In genomic region chr3:146854523-146854922, GRCh38 we compare ENCODE assay signal across 3 cellular contexts.
TF ChIP-seq lines count a peak whose summit lies in the region.

No MANE protein-coding gene starts in this region.

TF ChIP-seq in HepG2, 621 proteins besides CTCF, POLR2A, EP300 and RAD21 (continued from another document):
- TF ChIP-seq ZNF773 (CRISPR knock-in tag; IDR thresholded peaks at IDR 0.05; ENCODE audit: borderline replicate concordance) = no peak
- TF ChIP-seq NFKB2 (CRISPR knock-in tag; IDR thresholded peaks at IDR 0.05; ENCODE audit: borderline replicate concordance) = no peak
- no peak for TF ChIP-seq BCL6 (CRISPR knock-in tag; IDR thresholded peaks at IDR 0.05)

TF ChIP-seq in GM23338, 12 proteins besides CTCF, POLR2A, EP300 and RAD21 (continued from another document):
- TF ChIP-seq REST (IDR thresholded peaks at IDR 0.05; ENCODE audit: unreplicated experiment) (no peak), ZNF114 (CRISPR knock-in tag; IDR thresholded peaks at IDR 0.05) (no peak), EZH2 (IDR thresholded peaks at IDR 0.05; ENCODE audit: low read depth, unreplicated experiment) (no peak), POLR2AphosphoS5 (IDR thresholded peaks at IDR 0.05; ENCODE audit: low read depth) (no peak), NANOG (IDR thresholded peaks at IDR 0.05; ENCODE audit: borderline replicate concordance) (no peak), JUNB (IDR thresholded peaks at IDR 0.05; ENCODE audit: unreplicated experiment) (no peak), CREB1 (CRISPR knock-in tag; IDR thresholded peaks at IDR 0.05; ENCODE audit: low read depth) (no peak)
- TF ChIP-seq, protein P1, sequence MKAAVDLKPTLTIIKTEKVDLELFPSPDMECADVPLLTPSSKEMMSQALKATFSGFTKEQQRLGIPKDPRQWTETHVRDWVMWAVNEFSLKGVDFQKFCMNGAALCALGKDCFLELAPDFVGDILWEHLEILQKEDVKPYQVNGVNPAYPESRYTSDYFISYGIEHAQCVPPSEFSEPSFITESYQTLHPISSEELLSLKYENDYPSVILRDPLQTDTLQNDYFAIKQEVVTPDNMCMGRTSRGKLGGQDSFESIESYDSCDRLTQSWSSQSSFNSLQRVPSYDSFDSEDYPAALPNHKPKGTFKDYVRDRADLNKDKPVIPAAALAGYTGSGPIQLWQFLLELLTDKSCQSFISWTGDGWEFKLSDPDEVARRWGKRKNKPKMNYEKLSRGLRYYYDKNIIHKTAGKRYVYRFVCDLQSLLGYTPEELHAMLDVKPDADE (IDR thresholded peaks at IDR 0.05) = no peak
- TF ChIP-seq, protein P2, sequence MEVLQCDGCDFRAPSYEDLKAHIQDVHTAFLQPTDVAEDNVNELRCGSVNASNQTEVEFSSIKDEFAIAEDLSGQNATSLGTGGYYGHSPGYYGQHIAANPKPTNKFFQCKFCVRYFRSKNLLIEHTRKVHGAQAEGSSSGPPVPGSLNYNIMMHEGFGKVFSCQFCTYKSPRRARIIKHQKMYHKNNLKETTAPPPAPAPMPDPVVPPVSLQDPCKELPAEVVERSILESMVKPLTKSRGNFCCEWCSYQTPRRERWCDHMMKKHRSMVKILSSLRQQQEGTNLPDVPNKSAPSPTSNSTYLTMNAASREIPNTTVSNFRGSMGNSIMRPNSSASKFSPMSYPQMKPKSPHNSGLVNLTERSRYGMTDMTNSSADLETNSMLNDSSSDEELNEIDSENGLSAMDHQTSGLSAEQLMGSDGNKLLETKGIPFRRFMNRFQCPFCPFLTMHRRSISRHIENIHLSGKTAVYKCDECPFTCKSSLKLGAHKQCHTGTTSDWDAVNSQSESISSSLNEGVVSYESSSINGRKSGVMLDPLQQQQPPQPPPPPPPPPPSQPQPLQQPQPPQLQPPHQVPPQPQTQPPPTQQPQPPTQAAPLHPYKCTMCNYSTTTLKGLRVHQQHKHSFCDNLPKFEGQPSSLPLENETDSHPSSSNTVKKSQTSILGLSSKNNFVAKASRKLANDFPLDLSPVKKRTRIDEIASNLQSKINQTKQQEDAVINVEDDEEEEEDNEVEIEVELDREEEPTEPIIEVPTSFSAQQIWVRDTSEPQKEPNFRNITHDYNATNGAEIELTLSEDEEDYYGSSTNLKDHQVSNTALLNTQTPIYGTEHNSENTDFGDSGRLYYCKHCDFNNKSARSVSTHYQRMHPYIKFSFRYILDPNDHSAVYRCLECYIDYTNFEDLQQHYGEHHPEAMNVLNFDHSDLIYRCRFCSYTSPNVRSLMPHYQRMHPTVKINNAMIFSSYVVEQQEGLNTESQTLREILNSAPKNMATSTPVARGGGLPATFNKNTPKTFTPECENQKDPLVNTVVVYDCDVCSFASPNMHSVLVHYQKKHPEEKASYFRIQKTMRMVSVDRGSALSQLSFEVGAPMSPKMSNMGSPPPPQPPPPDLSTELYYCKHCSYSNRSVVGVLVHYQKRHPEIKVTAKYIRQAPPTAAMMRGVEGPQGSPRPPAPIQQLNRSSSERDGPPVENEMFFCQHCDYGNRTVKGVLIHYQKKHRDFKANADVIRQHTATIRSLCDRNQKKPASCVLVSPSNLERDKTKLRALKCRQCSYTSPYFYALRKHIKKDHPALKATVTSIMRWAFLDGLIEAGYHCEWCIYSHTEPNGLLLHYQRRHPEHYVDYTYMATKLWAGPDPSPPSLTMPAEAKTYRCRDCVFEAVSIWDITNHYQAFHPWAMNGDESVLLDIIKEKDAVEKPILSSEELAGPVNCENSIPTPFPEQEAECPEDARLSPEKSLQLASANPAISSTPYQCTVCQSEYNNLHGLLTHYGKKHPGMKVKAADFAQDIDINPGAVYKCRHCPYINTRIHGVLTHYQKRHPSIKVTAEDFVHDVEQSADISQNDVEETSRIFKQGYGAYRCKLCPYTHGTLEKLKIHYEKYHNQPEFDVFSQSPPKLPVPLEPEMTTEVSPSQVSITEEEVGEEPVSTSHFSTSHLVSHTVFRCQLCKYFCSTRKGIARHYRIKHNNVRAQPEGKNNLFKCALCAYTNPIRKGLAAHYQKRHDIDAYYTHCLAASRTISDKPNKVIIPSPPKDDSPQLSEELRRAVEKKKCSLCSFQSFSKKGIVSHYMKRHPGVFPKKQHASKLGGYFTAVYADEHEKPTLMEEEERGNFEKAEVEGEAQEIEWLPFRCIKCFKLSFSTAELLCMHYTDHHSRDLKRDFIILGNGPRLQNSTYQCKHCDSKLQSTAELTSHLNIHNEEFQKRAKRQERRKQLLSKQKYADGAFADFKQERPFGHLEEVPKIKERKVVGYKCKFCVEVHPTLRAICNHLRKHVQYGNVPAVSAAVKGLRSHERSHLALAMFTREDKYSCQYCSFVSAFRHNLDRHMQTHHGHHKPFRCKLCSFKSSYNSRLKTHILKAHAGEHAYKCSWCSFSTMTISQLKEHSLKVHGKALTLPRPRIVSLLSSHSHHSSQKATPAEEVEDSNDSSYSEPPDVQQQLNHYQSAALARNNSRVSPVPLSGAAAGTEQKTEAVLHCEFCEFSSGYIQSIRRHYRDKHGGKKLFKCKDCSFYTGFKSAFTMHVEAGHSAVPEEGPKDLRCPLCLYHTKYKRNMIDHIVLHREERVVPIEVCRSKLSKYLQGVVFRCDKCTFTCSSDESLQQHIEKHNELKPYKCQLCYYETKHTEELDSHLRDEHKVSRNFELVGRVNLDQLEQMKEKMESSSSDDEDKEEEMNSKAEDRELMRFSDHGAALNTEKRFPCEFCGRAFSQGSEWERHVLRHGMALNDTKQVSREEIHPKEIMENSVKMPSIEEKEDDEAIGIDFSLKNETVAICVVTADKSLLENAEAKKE (CRISPR knock-in tag; IDR thresholded peaks at IDR 0.05) = no peak

TF ChIP-seq in WTC11, 78 proteins besides CTCF, POLR2A, EP300 and RAD21 (continued from another document):
- TF ChIP-seq, protein P3, sequence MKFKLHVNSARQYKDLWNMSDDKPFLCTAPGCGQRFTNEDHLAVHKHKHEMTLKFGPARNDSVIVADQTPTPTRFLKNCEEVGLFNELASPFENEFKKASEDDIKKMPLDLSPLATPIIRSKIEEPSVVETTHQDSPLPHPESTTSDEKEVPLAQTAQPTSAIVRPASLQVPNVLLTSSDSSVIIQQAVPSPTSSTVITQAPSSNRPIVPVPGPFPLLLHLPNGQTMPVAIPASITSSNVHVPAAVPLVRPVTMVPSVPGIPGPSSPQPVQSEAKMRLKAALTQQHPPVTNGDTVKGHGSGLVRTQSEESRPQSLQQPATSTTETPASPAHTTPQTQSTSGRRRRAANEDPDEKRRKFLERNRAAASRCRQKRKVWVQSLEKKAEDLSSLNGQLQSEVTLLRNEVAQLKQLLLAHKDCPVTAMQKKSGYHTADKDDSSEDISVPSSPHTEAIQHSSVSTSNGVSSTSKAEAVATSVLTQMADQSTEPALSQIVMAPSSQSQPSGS (CRISPR knock-in tag; IDR thresholded peaks at IDR 0.05; ENCODE audit: borderline replicate concordance, low read depth) = no peak
- TF ChIP-seq, protein P4, sequence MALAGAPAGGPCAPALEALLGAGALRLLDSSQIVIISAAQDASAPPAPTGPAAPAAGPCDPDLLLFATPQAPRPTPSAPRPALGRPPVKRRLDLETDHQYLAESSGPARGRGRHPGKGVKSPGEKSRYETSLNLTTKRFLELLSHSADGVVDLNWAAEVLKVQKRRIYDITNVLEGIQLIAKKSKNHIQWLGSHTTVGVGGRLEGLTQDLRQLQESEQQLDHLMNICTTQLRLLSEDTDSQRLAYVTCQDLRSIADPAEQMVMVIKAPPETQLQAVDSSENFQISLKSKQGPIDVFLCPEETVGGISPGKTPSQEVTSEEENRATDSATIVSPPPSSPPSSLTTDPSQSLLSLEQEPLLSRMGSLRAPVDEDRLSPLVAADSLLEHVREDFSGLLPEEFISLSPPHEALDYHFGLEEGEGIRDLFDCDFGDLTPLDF (CRISPR knock-in tag; IDR thresholded peaks at IDR 0.05) = no peak
- TF ChIP-seq ZNF416 (CRISPR knock-in tag; IDR thresholded peaks at IDR 0.05) = no peak
- TF ChIP-seq RELA (CRISPR knock-in tag; IDR thresholded peaks at IDR 0.05; ENCODE audit: borderline replicate concordance) = no peak
- no peak for TF ChIP-seq ZNF423 (CRISPR knock-in tag; IDR thresholded peaks at IDR 0.05)
- TF ChIP-seq ESRRA (CRISPR knock-in tag; IDR thresholded peaks at IDR 0.05; ENCODE audit: borderline replicate concordance) = no peak
- TF ChIP-seq, protein P5, sequence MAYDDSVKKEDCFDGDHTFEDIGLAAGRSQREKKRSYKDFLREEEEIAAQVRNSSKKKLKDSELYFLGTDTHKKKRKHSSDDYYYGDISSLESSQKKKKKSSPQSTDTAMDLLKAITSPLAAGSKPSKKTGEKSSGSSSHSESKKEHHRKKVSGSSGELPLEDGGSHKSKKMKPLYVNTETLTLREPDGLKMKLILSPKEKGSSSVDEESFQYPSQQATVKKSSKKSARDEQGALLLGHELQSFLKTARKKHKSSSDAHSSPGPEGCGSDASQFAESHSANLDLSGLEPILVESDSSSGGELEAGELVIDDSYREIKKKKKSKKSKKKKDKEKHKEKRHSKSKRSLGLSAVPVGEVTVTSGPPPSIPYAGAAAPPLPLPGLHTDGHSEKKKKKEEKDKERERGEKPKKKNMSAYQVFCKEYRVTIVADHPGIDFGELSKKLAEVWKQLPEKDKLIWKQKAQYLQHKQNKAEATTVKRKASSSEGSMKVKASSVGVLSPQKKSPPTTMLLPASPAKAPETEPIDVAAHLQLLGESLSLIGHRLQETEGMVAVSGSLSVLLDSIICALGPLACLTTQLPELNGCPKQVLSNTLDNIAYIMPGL (CRISPR knock-in tag; IDR thresholded peaks at IDR 0.05) = no peak
- no peak for TF ChIP-seq NR3C1 (CRISPR knock-in tag; conservative IDR thresholded peaks at IDR 0.05; ENCODE audit: low read depth)
TF ChIP-seq in WTC11: peak in this region for 0.
